Comparison of ENCODE assay signal across 24 cellular contexts in genomic region chr18:25187582-25188291, GRCh38.
A peak's percentile ranks its signal among the peaks of the same experiment; 100 is the strongest.
DNase-seq lines count a peak whose midpoint lies in the region; FAIRE-seq and TF ChIP-seq lines count a peak whose summit lies in the region.
"Had no signal": no experiment of that assay in that cellular context is flagged by ENCODE, and none has a peak within 500 bp of the region (broad histone marks: within the 10 kb centered on the region; RNA-seq: fewer than 3 reads in every experiment).

No MANE protein-coding gene starts in this region.

- no peak overlapping the region for H3K4me2 ChIP-seq in neural cell (ENCODE audit: low read length)
- H3K4me2 ChIP-seq: PC-9 had no signal

- no peaks in the 10 kb centered on the region for H3K9me3 ChIP-seq in neural cell (ENCODE audit: low read length)
- H3K9me3 ChIP-seq: MG63 had no signal

- peak; percentile 88 for TF ChIP-seq EP300 in neural cell (conservative IDR thresholded peaks at IDR 0.05; ENCODE audit: poor library complexity, severe bottlenecking)

- peak overlapping the region; percentile 6 for H3K9ac ChIP-seq in neural cell (ENCODE audit: low read length)
- H3K9ac ChIP-seq: GM23248 had no signal

- peaks cover 3% of the 10 kb centered on the region for H3F3A ChIP-seq in neural cell (ENCODE audit: insufficient read depth, low read length, poor library complexity, severe bottlenecking)

- H3K27me3 Mint-ChIP-seq in progenitor cell of endocrine pancreas: no peaks in the 10 kb centered on the region

- TF ChIP-seq RAD21 in neural cell (conservative IDR thresholded peaks at IDR 0.05): no peak

- no peaks in the 10 kb centered on the region for H3K4me1 Mint-ChIP-seq in progenitor cell of endocrine pancreas (ENCODE audit: low read depth)
- H3K4me1 Mint-ChIP-seq: CD14-positive monocyte, IgD-negative memory B cell had no signal

- H2AFZ ChIP-seq in neural cell (ENCODE audit: low read depth, low read length): no peak overlapping the region
- H2AFZ ChIP-seq: GM23248, PC-9 had no signal

- H3K9me3 Mint-ChIP-seq in progenitor cell of endocrine pancreas (ENCODE audit: low read depth): no peaks in the 10 kb centered on the region
- H3K9me3 Mint-ChIP-seq: CD14-positive monocyte, IgD-negative memory B cell had no signal

- FAIRE-seq in urothelium cell line (lab: Jason Lieb, UNC): no peak
- FAIRE-seq: GM12878, GM19239 had no signal

- no peaks in the 10 kb centered on the region for H3K9me2 ChIP-seq in neural cell (ENCODE audit: insufficient read depth, low read length)

- H3K27ac Mint-ChIP-seq in progenitor cell of endocrine pancreas: no peak overlapping the region
- H3K27ac Mint-ChIP-seq: CD14-positive monocyte, IgD-negative memory B cell had no signal

- no peaks in the 10 kb centered on the region for H3K27me3 ChIP-seq in neural cell (ENCODE audit: insufficient read depth, low read depth, low read length)
- H3K27me3 ChIP-seq: MG63 had no signal

- no peaks in the 10 kb centered on the region for H4K20me1 ChIP-seq in neural cell (ENCODE audit: insufficient read depth)

- H3K4me3 Mint-ChIP-seq in progenitor cell of endocrine pancreas (ENCODE audit: low read depth): no peak overlapping the region
- H3K4me3 Mint-ChIP-seq: CD14-positive monocyte, IgD-negative memory B cell had no signal

- H3K79me2 ChIP-seq in neural cell (replicated peaks; ENCODE audit: insufficient read depth, low read length): peaks cover 35% of the 10 kb centered on the region

- DNase-seq in DMS 273 (lab: John Stamatoyannopoulos, UW; ENCODE audit: unreplicated experiment) (peak; percentile 40), DMS 273 treated with DMSO at 0.1 percent for 48 hours (lab: John Stamatoyannopoulos, UW) (no peak), cerebellum (ENCODE audit: low spot score) (peak; percentile 41), urothelium cell line (ENCODE audit: low spot score) (no peak), GF-D8 (lab: John Stamatoyannopoulos, UW) (no peak), progenitor cell of endocrine pancreas (ENCODE audit: low spot score, unreplicated experiment) (no peak), MV-4-11 (lab: John Stamatoyannopoulos, UW) (no peak)
- DNase-seq: AML-193, COR-L47, DMS153, GM23248, HCEC 1CT, Kasumi-1, MG63, NCI-H1105, NCI-H2081 treated with DMSO at 0.1 percent for 48 hours, NCI-H82, PC-9 had no signal

- H3K27ac ChIP-seq in neural cell (ENCODE audit: low read length): peak overlapping the region; percentile 73
- H3K27ac ChIP-seq: 22Rv1, GM23248, PC-9 had no signal

- no peaks in the 10 kb centered on the region for H3K36me3 ChIP-seq in neural cell (ENCODE audit: insufficient read depth, low read length)
- H3K36me3 ChIP-seq: MG63 had no signal

- TF ChIP-seq CTCF in neural cell (IDR thresholded peaks at IDR 0.05; ENCODE audit: poor library complexity, severe bottlenecking) (no peak), progenitor cell of endocrine pancreas (IDR thresholded peaks at IDR 0.05; ENCODE audit: unreplicated experiment) (no peak)

- H3K4me3 ChIP-seq in neural cell (ENCODE audit: low read length): peak overlapping the region; percentile 17
- H3K4me3 ChIP-seq: GM12878, GM23248, MG63, PC-9 had no signal

- no peaks in the 10 kb centered on the region for H3K36me3 Mint-ChIP-seq in progenitor cell of endocrine pancreas (ENCODE audit: insufficient read depth)
- H3K36me3 Mint-ChIP-seq: CD14-positive monocyte, IgD-negative memory B cell had no signal

TF ChIP-seq in neural cell, 6 proteins besides CTCF, POLR2A, EP300 and RAD21:
- TF ChIP-seq REST (IDR thresholded peaks at IDR 0.05; ENCODE audit: borderline replicate concordance) (peak; percentile 43), MXI1 (conservative IDR thresholded peaks at IDR 0.05; ENCODE audit: poor library complexity, severe bottlenecking) (no peak), SMC3 (conservative IDR thresholded peaks at IDR 0.05; ENCODE audit: poor library complexity) (no peak), EZH2 (IDR thresholded peaks at IDR 0.05; ENCODE audit: borderline replicate concordance, insufficient read depth, low read length, poor library complexity, severe bottlenecking) (no peak), TAF1 (IDR thresholded peaks at IDR 0.05; ENCODE audit: low read depth) (no peak), POLR2AphosphoS5 (IDR thresholded peaks at IDR 0.05) (peak; percentile 69)
TF ChIP-seq in neural cell: peak in this region for 2.

Comparison
In these comparisons a context has a peak if more than half of its experiments do, and no peak if none do; other contexts are left out.
1. DNase-seq: peak in DMS 273 (single experiment) and cerebellum (single experiment); none in DMS 273 treated with DMSO at 0.1 percent for 48 hours (single experiment), urothelium cell line (single experiment), GF-D8 (single experiment), progenitor cell of endocrine pancreas (single experiment) and MV-4-11 (single experiment).